Comparison of ENCODE assay signal across 1 cellular context in genomic region chr10:102426803-102427287, GRCh38.
TF ChIP-seq lines count a peak whose summit lies in the region.

No MANE protein-coding gene starts in this region.

TF ChIP-seq in K562, 482 proteins besides CTCF, POLR2A, EP300 and RAD21:
- peak; percentile 65 for TF ChIP-seq ATF3 (IDR thresholded peaks at IDR 0.05)
- TF ChIP-seq ATF3 (CRISPR knock-in tag; conservative IDR thresholded peaks at IDR 0.05): no peak
- peak; percentile 22; the same call in 1 of the 2 replicates for TF ChIP-seq JUND (IDR thresholded peaks at IDR 0.05; ENCODE audit: borderline replicate concordance, low read depth, low read length)
- TF ChIP-seq JUND (tag; IDR thresholded peaks at IDR 0.05; ENCODE audit: borderline replicate concordance, low read depth, low read length): no peak
- TF ChIP-seq, protein P1, sequence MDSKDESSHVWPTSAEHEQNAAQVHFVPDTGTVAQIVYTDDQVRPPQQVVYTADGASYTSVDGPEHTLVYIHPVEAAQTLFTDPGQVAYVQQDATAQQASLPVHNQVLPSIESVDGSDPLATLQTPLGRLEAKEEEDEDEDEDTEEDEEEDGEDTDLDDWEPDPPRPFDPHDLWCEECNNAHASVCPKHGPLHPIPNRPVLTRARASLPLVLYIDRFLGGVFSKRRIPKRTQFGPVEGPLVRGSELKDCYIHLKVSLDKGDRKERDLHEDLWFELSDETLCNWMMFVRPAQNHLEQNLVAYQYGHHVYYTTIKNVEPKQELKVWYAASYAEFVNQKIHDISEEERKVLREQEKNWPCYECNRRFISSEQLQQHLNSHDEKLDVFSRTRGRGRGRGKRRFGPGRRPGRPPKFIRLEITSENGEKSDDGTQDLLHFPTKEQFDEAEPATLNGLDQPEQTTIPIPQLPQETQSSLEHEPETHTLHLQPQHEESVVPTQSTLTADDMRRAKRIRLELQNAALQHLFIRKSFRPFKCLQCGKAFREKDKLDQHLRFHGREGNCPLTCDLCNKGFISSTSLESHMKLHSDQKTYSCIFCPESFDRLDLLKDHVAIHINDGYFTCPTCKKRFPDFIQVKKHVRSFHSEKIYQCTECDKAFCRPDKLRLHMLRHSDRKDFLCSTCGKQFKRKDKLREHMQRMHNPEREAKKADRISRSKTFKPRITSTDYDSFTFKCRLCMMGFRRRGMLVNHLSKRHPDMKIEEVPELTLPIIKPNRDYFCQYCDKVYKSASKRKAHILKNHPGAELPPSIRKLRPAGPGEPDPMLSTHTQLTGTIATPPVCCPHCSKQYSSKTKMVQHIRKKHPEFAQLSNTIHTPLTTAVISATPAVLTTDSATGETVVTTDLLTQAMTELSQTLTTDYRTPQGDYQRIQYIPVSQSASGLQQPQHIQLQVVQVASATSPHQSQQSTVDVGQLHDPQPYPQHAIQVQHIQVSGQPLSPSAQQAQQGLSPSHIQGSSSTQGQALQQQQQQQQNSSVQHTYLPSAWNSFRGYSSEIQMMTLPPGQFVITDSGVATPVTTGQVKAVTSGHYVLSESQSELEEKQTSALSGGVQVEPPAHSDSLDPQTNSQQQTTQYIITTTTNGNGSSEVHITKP (IDR thresholded peaks at IDR 0.05; ENCODE audit: partially characterized antibody): peak; percentile 49
- TF ChIP-seq THRA (IDR thresholded peaks at IDR 0.05): no peak
